13 cellular contexts compared by ENCODE assay signal in the genomic region with DNA sequence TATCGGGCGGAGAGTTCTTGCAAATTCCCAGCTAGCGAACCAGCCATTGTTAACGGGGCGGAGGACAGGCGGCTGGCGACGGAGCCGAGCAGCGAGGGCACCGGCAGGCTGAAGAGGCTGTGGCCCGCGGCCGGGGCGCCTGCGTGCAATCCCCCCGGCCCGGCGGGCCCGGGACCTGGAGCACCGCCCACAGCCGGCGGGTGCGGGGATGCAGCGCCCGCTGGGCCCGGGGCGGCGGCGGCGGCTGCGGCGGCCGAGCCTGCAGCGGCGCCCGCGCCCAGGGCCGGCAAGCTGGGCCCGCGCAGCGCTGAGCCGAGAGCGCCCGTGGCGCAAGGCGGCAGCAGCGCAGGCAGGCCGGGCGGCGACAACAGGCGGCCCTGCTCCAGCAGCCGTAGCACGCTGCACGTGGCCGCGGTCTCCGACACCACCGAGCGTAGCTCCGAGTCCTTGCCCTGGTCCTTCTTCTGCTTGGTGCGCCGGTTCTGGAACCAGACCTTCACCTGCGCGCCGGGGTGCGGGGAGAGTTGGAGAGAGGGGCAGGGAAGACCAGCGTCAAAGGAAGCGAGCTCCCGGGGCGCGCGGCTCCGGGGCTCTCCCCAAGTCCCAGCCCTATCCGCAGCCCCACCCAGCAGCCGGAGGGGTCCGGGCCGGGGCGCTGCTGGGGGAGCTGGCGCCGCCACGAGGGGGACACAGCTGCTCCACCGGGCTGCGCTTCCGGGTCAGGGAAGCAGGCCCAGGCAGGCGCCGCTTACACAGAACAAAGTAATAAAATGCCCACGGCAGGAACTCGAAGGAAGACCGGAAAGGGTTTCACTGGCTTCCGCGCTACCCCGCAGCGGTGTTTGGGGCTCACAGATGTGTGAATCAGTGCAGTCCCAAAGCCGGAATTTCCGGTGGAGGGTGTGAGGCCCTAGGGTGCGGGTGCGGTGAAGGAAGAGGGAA. TPM values are rescaled to one million over a fixed set of nuclear protein-coding genes. Genes with fewer than 3 reads are reported as not detected.
A peak's percentile ranks its signal among the peaks of the same experiment; 100 is the strongest.
DNase-seq lines count a peak whose midpoint lies in the region; ATAC-seq lines count a peak whose summit lies in the region.
"Had no signal": no experiment of that assay in that cellular context is flagged by ENCODE, and none has a peak within 500 bp of the region (broad histone marks: within the 10 kb centered on the region; RNA-seq: fewer than 3 reads in every experiment).

No MANE protein-coding gene starts in this region.

- H3F3A ChIP-seq in GM23248 (ENCODE audit: insufficient read depth), result no peaks in the 10 kb centered on the region

- no peaks in the 10 kb centered on the region for H3K79me1 ChIP-seq in mesenchymal stem cell (replicated peaks; ENCODE audit: low read length, poor library complexity, severe bottlenecking)

- no peak overlapping the region for H2AK5ac ChIP-seq in mesenchymal stem cell (ENCODE audit: low read length, severe bottlenecking)

- H3K79me2 ChIP-seq in GM23248 (ENCODE audit: insufficient read depth), result no peaks in the 10 kb centered on the region

- H3K9me3 ChIP-seq in BLaER1 (peaks cover 86% of the 10 kb centered on the region), GM23248 (ENCODE audit: low read depth) (no peaks in the 10 kb centered on the region), mesenchymal stem cell (ENCODE audit: control insufficient read depth, low read length) (no peaks in the 10 kb centered on the region)
- H3K9me3 ChIP-seq: vagina had no signal

- no peaks in the 10 kb centered on the region for H3K9me2 ChIP-seq in GM23248 (ENCODE audit: insufficient read depth)

- H3K4ac ChIP-seq in mesenchymal stem cell (ENCODE audit: low read depth in 1 of 2, low read length in 2 of 2), result no peak overlapping the region

- H2BK5ac ChIP-seq in mesenchymal stem cell (ENCODE audit: low read depth, low read length, poor library complexity, severe bottlenecking), result no peak overlapping the region

- H3K18ac ChIP-seq in mesenchymal stem cell (ENCODE audit: low read depth in 1 of 2, low read length in 2 of 2), result no peak overlapping the region

- peaks cover 92% of the 10 kb centered on the region for H3K27me3 Mint-ChIP-seq in dendritic cell treated with granulocyte-macrophage colony-stimulating factor and Interleukin-4, amounts not matched to agents 40 ng/mL and 50 ng/mL, for 4 days

- no peak overlapping the region for H2AFZ ChIP-seq in GM23248
- peak overlapping the region; percentile 14 for H2AFZ ChIP-seq in mesenchymal stem cell (ENCODE audit: low read depth, low read length)

- 15 to 17% methylated on average over 71 to 94 of the region's 98 CpGs for WGBS in GM23248 (ENCODE audit: low coverage in 1 of 2, low lambda C conversion rate in 2 of 2, missing lambda C conversion rate in 2 of 2), 2 experiments
- WGBS in mesenchymal stem cell, result 4% methylated on average over 58 of the region's 98 CpGs

- peaks cover 60% of the 10 kb centered on the region for H3K27me3 ChIP-seq in BLaER1
- H3K27me3 ChIP-seq in GM23248 (replicated peaks; ENCODE audit: insufficient read depth), result peaks cover 89% of the 10 kb centered on the region
- peaks cover 92 to 98% of the 10 kb centered on the region in 2 experiments for H3K27me3 ChIP-seq in mesenchymal stem cell (ENCODE audit: control insufficient read depth in 1 of 2, insufficient read depth in 1 of 2, low read length in 2 of 2)

- H4K20me1 ChIP-seq in BLaER1 (no peaks in the 10 kb centered on the region), GM23248 (ENCODE audit: insufficient read depth) (no peaks in the 10 kb centered on the region)

- peaks cover 68% of the 10 kb centered on the region for H3K4me1 Mint-ChIP-seq in dendritic cell treated with granulocyte-macrophage colony-stimulating factor and Interleukin-4, amounts not matched to agents 40 ng/mL and 50 ng/mL, for 4 days (ENCODE audit: low read depth)

- DNase-seq in GM23248 (peak; percentile 41), mesenchymal stem cell (no peak), NCI-H2107 (lab: John Stamatoyannopoulos, UW) (no peak), NCI-H1092 (lab: John Stamatoyannopoulos, UW) (no peak)
- DNase-seq: activated CD8-positive, alpha-beta memory T cell treated with anti-CD3 and anti-CD28 coated beads, Interleukin-2, amount 10 ng/mL, durations not matched to agents 7 days and 5 days; DND-41 had no signal

- H2BK120ac ChIP-seq in mesenchymal stem cell (ENCODE audit: low read depth, low read length), result no peak overlapping the region

- H3K14ac ChIP-seq in mesenchymal stem cell (ENCODE audit: low read length in 2 of 2), result no peak overlapping the region

- no peak overlapping the region for H3K27ac Mint-ChIP-seq in dendritic cell treated with granulocyte-macrophage colony-stimulating factor and Interleukin-4, amounts not matched to agents 40 ng/mL and 50 ng/mL, for 4 days

- H3K36me3 ChIP-seq in BLaER1 (no peaks in the 10 kb centered on the region), GM23248 (ENCODE audit: low read depth) (no peaks in the 10 kb centered on the region), mesenchymal stem cell (ENCODE audit: control insufficient read depth in 1 of 2, insufficient read depth in 2 of 2, low read depth in 1 of 2, low read length in 2 of 2) (no peaks in the 10 kb centered on the region)
- H3K36me3 ChIP-seq: vagina had no signal

- peak overlapping the region; percentile 61 for H3K4me3 Mint-ChIP-seq in dendritic cell treated with granulocyte-macrophage colony-stimulating factor and Interleukin-4, amounts not matched to agents 40 ng/mL and 50 ng/mL, for 4 days
- H3K4me3 Mint-ChIP-seq: activated CD8-positive, alpha-beta memory T cell treated with anti-CD3 and anti-CD28 coated beads, Interleukin-2, amount 10 ng/mL, durations not matched to agents 7 days and 5 days had no signal

- no peak overlapping the region for H3K27ac ChIP-seq in BLaER1
- H3K27ac ChIP-seq in GM23248, result no peak overlapping the region
- H3K27ac ChIP-seq in mesenchymal stem cell (ENCODE audit: low read length, poor library complexity, severe bottlenecking), result no peak overlapping the region
- H3K27ac ChIP-seq: RWPE1, vagina had no signal

- no peak overlapping the region for H3K4me2 ChIP-seq in BLaER1
- peak overlapping the region; percentile 53 for H3K4me2 ChIP-seq in GM23248 (ENCODE audit: unreplicated experiment)
- H3K4me2 ChIP-seq in mesenchymal stem cell (ENCODE audit: low read length, poor library complexity, severe bottlenecking), result peak overlapping the region; percentile 74

- no peak overlapping the region for H4K8ac ChIP-seq in mesenchymal stem cell (ENCODE audit: low read length)

- H2BK12ac ChIP-seq in mesenchymal stem cell (ENCODE audit: low read length in 2 of 2), result no peak overlapping the region

- H3K4me3 ChIP-seq in BLaER1 (peak overlapping the region; percentile 11; the same call in 1 of the 2 replicates), GM23248 (no peak overlapping the region), mesenchymal stem cell (ENCODE audit: insufficient read depth in 1 of 2, low read depth in 1 of 2, low read length in 2 of 2) (peak overlapping the region in 1 of 2 experiments; percentile 46)

- intact Hi-C loops in dendritic cell treated with granulocyte-macrophage colony-stimulating factor and Interleukin-4, amounts not matched to agents 40 ng/mL and 50 ng/mL, for 4 days (cut with micrococcal nuclease), result no loop called here

- H3K9ac ChIP-seq in BLaER1, result no peak overlapping the region
- H3K9ac ChIP-seq in GM23248, result no peak overlapping the region
- H3K9ac ChIP-seq in mesenchymal stem cell (ENCODE audit: low read length), result no peak overlapping the region

- in situ Hi-C loops in GM23248 (cut with MboI), result no loop called here

- no peaks in the 10 kb centered on the region for H3K4me1 ChIP-seq in BLaER1
- H3K4me1 ChIP-seq in GM23248 (ENCODE audit: insufficient read depth), result no peaks in the 10 kb centered on the region; the same call in 1 of the 2 replicates
- peaks cover 41% of the 10 kb centered on the region for H3K4me1 ChIP-seq in mesenchymal stem cell (ENCODE audit: control insufficient read depth, insufficient read depth, low read depth, low read length)

- H3K23ac ChIP-seq in mesenchymal stem cell (ENCODE audit: low read length in 2 of 2), result no peak overlapping the region

- H3K36me3 Mint-ChIP-seq in dendritic cell treated with granulocyte-macrophage colony-stimulating factor and Interleukin-4, amounts not matched to agents 40 ng/mL and 50 ng/mL, for 4 days (ENCODE audit: low read depth), result no peaks in the 10 kb centered on the region

- no peaks in the 10 kb centered on the region for H3K9me3 Mint-ChIP-seq in dendritic cell treated with granulocyte-macrophage colony-stimulating factor and Interleukin-4, amounts not matched to agents 40 ng/mL and 50 ng/mL, for 4 days

- ATAC-seq in GM19328 (IDR thresholded peaks at IDR 0.05; ENCODE audit: unreplicated experiment) (no peak), HG02884 (IDR thresholded peaks at IDR 0.05; ENCODE audit: unreplicated experiment) (no peak)
- ATAC-seq: activated CD8-positive, alpha-beta memory T cell treated with anti-CD3 and anti-CD28 coated beads, Interleukin-2, amount 10 ng/mL, durations not matched to agents 7 days and 5 days had no signal

- H4K91ac ChIP-seq in mesenchymal stem cell (ENCODE audit: low read length), result no peak overlapping the region

- no peak overlapping the region for H2BK15ac ChIP-seq in mesenchymal stem cell (ENCODE audit: low read depth, poor library complexity, severe bottlenecking)

RNA-seq across cellular contexts. Expression of gene VAX1, which starts 3.7 kb away (rescaled TPM):
- total RNA-seq in GM23248 (2014; rRNA removed; shearing (Covaris generic)), result not detected in 2 replicates
- polyA plus RNA-seq in GM23248 (2016; fragmentation: Nextera tagmentation; extraction: Ambion mirVana), result not detected in 2 replicates
- not detected for polyA plus RNA-seq in mesenchymal stem cell (2013, experiment 1 of 2)
- polyA plus RNA-seq in mesenchymal stem cell (2013, experiment 2 of 2), result not detected
- total RNA-seq: activated CD8-positive, alpha-beta memory T cell treated with anti-CD3 and anti-CD28 coated beads, Interleukin-2, amount 10 ng/mL, durations not matched to agents 7 days and 5 days; M059J; vagina had no signal
